ENCODE assay signal across 8 cellular contexts in genomic region chr13:27170221-27170520, GRCh38. TPM values are rescaled to one million over a fixed set of nuclear protein-coding genes. Genes with fewer than 3 reads are reported as not detected.
A peak's percentile ranks its signal among the peaks of the same experiment; 100 is the strongest.
DNase-seq lines count a peak whose midpoint lies in the region; ATAC-seq, FAIRE-seq and TF ChIP-seq lines count a peak whose summit lies in the region.

No MANE protein-coding gene starts in this region.

- no peak for ATAC-seq in CD4-positive, alpha-beta T cell (ENCODE audit: poor library complexity)
- ATAC-seq in HG03378 (IDR thresholded peaks at IDR 0.05; ENCODE audit: unreplicated experiment) (peak; percentile 38), HepG2 (no peak), GM21737 (IDR thresholded peaks at IDR 0.05; ENCODE audit: unreplicated experiment) (no peak)

- H3K36me3 ChIP-seq in ascending aorta (no peaks in the 10 kb centered on the region), HepG2 (replicated peaks in 1 of 2; ENCODE audit: control insufficient read depth in 1 of 2, insufficient read depth in 2 of 2, low read length in 2 of 2) (no peaks in the 10 kb centered on the region)

- intact Hi-C loops in CD4-positive, alpha-beta T cell (cut with DNase I, micrococcal nuclease): loop anchor here (2.0 to 10.0 kb wide), 14 partner anchors 38 to 1545 kb away; partner anchors contain the start of genes CDK8 (in 1 of the 2), GTF3A (in 1 of the 2), LNX2 (in 1 of the 2) and MTIF3 (in 1 of the 2)
- intact Hi-C loops in ascending aorta (cut with DNase I): loop anchor here (1.0 to 10.0 kb wide), 5 partner anchors 38 to 455 kb away; partner anchors contain the start of genes GTF3A, LNX2, POLR1D and RASL11A
- intact Hi-C loops in HepG2 (cut with micrococcal nuclease; ENCODE audit: unreplicated experiment): loop anchor here (2.0 to 5.0 kb wide), 3 partner anchors 82 to 223 kb away; partner anchors contain the start of gene RPL21

- POLR2A ChIA-PET in CD4-positive, alpha-beta T cell (lab: Charles Lee): interaction anchor here (1.3 to 1.8 kb wide), 3 partner anchors 81 to 451 kb away, joined by 4 to 12 read pairs (median 5); partner anchors contain the start of genes LNX2 and RPL21
- POLR2A ChIA-PET in HepG2 (lab: Yijun Ruan, JAX): interaction anchor here (0.6 to 1.3 kb wide), 4 partner anchors 13 to 179 kb away, joined by 3 to 5 read pairs (median 4); no protein-coding TSS in a partner anchor

- CTCF ChIA-PET in CD4-positive, alpha-beta T cell (lab: Charles Lee): no interaction called here
- CTCF ChIA-PET in HepG2 (lab: Yijun Ruan, JAX; ENCODE audit: low intra/inter-chr PET ratio, low total read pairs): no interaction called here

- H3K79me2 ChIP-seq in HepG2 (ENCODE audit: insufficient read depth, low read length): peaks cover 52% of the 10 kb centered on the region

- no peak for TF ChIP-seq POLR2A in HepG2 (IDR thresholded peaks at IDR 0.05; ENCODE audit: insufficient read depth in 1 of 2, low read depth in 2 of 2, low read length in 2 of 2)

- TSS peak; percentile 67 for BruUV-seq in HepG2 (replicated peaks; lab: Mats Ljungman, UMichigan)

- TF ChIP-seq RAD21 in HepG2 (CRISPR knock-in tag; IDR thresholded peaks at IDR 0.05): no peak

- peak overlapping the region; percentile 96 for H3K27ac Mint-ChIP-seq in CD4-positive, alpha-beta T cell
- H3K27ac Mint-ChIP-seq in type B pancreatic cell: peak overlapping the region; percentile 84

- 14% methylated on average over 4 of the region's 4 CpGs for WGBS in HepG2 (ENCODE audit: low lambda C conversion rate)

- peaks cover 6% of the 10 kb centered on the region for H3K36me3 Mint-ChIP-seq in CD4-positive, alpha-beta T cell (ENCODE audit: low read depth)
- H3K36me3 Mint-ChIP-seq in type B pancreatic cell: no peaks in the 10 kb centered on the region

- H3K27me3 ChIP-seq in CD4-positive, alpha-beta T cell (ENCODE audit: control insufficient read depth, insufficient read depth, low read length): no peaks in the 10 kb centered on the region
- H3K27me3 ChIP-seq in ascending aorta (no peaks in the 10 kb centered on the region), HepG2 (ENCODE audit: control insufficient read depth in 1 of 2, insufficient read depth in 2 of 2, low read length in 2 of 2) (peaks cover 0 to 3% of the 10 kb centered on the region in 2 experiments; a peak in 1 of 5 replicates)

- H2AFZ ChIP-seq in HepG2 (ENCODE audit: low read length): no peak overlapping the region

- no peak for FAIRE-seq in HepG2 (lab: Jason Lieb, UNC)

- in situ Hi-C loops in HepG2 (cut with HindIII; ENCODE audit: extremely low pct_ligation_motif_present, low pct_unique_long_range_greater_than_20kb): loop anchor here (10.0 kb wide), 1 partner anchor 175 kb away; no protein-coding TSS in a partner anchor

- H3K27me3 Mint-ChIP-seq in CD4-positive, alpha-beta T cell: no peaks in the 10 kb centered on the region
- no peaks in the 10 kb centered on the region for H3K27me3 Mint-ChIP-seq in type B pancreatic cell

- no peak for TF ChIP-seq CTCF in CD4-positive, alpha-beta T cell (IDR thresholded peaks at IDR 0.05)
- no peak for TF ChIP-seq CTCF in ascending aorta (IDR thresholded peaks at IDR 0.05)
- no peak for TF ChIP-seq CTCF in HepG2 (CRISPR knock-in tag; IDR thresholded peaks at IDR 0.05)
- TF ChIP-seq CTCF in type B pancreatic cell (conservative IDR thresholded peaks at IDR 0.05): no peak

- peak overlapping the region; percentile 99 for H3K4me3 Mint-ChIP-seq in CD4-positive, alpha-beta T cell
- peak overlapping the region; percentile 97 for H3K4me3 Mint-ChIP-seq in type B pancreatic cell

- H3K9ac ChIP-seq in HepG2 (ENCODE audit: insufficient read depth, low read depth, low read length): peak overlapping the region; percentile 81

- H3K4me1 Mint-ChIP-seq in CD4-positive, alpha-beta T cell (ENCODE audit: low read depth): peaks cover 61% of the 10 kb centered on the region
- peaks cover 26% of the 10 kb centered on the region for H3K4me1 Mint-ChIP-seq in type B pancreatic cell (ENCODE audit: unreplicated experiment)

- H3K9me3 ChIP-seq in CD4-positive, alpha-beta T cell (ENCODE audit: control insufficient read depth, low read length): no peaks in the 10 kb centered on the region
- H3K9me3 ChIP-seq in ascending aorta (no peaks in the 10 kb centered on the region), HepG2 (ENCODE audit: low read length) (no peaks in the 10 kb centered on the region)

- H4K20me1 ChIP-seq in HepG2 (ENCODE audit: insufficient read depth, low read length): peaks cover 5% of the 10 kb centered on the region

- peaks cover 9 to 33% of the 10 kb centered on the region in 2 donors for H3K4me1 ChIP-seq in ascending aorta
- peaks cover 33% of the 10 kb centered on the region for H3K4me1 ChIP-seq in HepG2 (ENCODE audit: insufficient read depth, low read length)

- peak overlapping the region; percentile 86 to 90 for H3K4me3 ChIP-seq in ascending aorta
- peak overlapping the region; percentile 82 to 87 (median 83) for H3K4me3 ChIP-seq in HepG2 (replicated peaks in 1 of 3; ENCODE audit: insufficient read depth in 1 of 3, low read depth in 2 of 3, low read length in 3 of 3)

- TF ChIP-seq EP300 in HepG2 (IDR thresholded peaks at IDR 0.05; ENCODE audit: low read depth in 2 of 2, low read length in 2 of 2) (no peak), HepG2 (CRISPR knock-in tag; IDR thresholded peaks at IDR 0.05; ENCODE audit: borderline replicate concordance) (no peak)

- H3K9me3 Mint-ChIP-seq in CD4-positive, alpha-beta T cell: no peaks in the 10 kb centered on the region
- H3K9me3 Mint-ChIP-seq in type B pancreatic cell: no peaks in the 10 kb centered on the region

- H3K27ac ChIP-seq in CD4-positive, alpha-beta T cell (ENCODE audit: low read depth, low read length): peak overlapping the region; percentile 64
- H3K27ac ChIP-seq in ascending aorta (peak overlapping the region; percentile 86 to 99), HepG2 (ENCODE audit: extremely low read length, insufficient read depth, low read length) (peak overlapping the region; percentile 77)

- DNase-seq in CD4-positive, alpha-beta T cell: no peak
- DNase-seq in ascending aorta (ENCODE audit: low spot score in 2 of 2): no peak
- DNase-seq in HepG2 (ENCODE audit: low spot score): no peak
- DNase-seq in type B pancreatic cell (ENCODE audit: extremely low spot score, unreplicated experiment): no peak
- DNase-seq in nucleus accumbens (lab: John Stamatoyannopoulos, UW): no peak
- no peak for DNase-seq in NCI-H1436 treated with DMSO at 0.1 percent for 48 hours (lab: John Stamatoyannopoulos, UW)

- H3K4me2 ChIP-seq in HepG2 (ENCODE audit: low read depth, low read length): peak overlapping the region; percentile 90

TF ChIP-seq in HepG2, 621 proteins besides CTCF, POLR2A, EP300 and RAD21:
- 0 out of 2 replicates have a peak, but pooled peaks have one; percentile 4 for TF ChIP-seq ZNF124 (CRISPR knock-in tag; IDR thresholded peaks at IDR 0.05)
- no peak for TF ChIP-seq YEATS2 (CRISPR knock-in tag; IDR thresholded peaks at IDR 0.05; ENCODE audit: borderline replicate concordance)

RNA-seq across cellular contexts. Expression of gene USP12, which starts 1.4 kb away (rescaled TPM):
- total RNA-seq in CD4-positive, alpha-beta T cell: 10 to 100 TPM; 56.9 to 58.8 TPM
- total RNA-seq in ascending aorta (8.7 TPM), HepG2 (2016; rRNA removed; fragmentation: Illumina TruSeq; extraction: Trizol) (19.5 and 30.3 TPM in 2 replicates), type B pancreatic cell (ENCODE audit: low replicate concordance) (17.3 and 19.1 TPM in 2 replicates)
- 32.9 and 33.8 TPM in 2 replicates for total RNA-seq in HepG2 (2016; cell fraction: cytosol; rRNA removed; fragmentation: Illumina TruSeq; extraction: Trizol; ENCODE audit: low read depth)
- total RNA-seq in HepG2 (2016; cell fraction: insoluble cytoplasmic fraction; rRNA removed; fragmentation: Illumina TruSeq; extraction: Trizol): 19.4 and 26.7 TPM in 2 replicates
- 34.7 and 39.3 TPM in 2 replicates for total RNA-seq in HepG2 (2016; cell fraction: membrane; rRNA removed; fragmentation: Illumina TruSeq; extraction: Trizol)
- total RNA-seq in HepG2 (2016; cell fraction: nucleus; rRNA removed; fragmentation: Illumina TruSeq; extraction: Trizol): 16.5 and 17.7 TPM in 2 replicates
- 9.4 and 9.8 TPM in 2 replicates for polyA plus RNA-seq in HepG2 (2011; rRNA removed)
- polyA plus RNA-seq in HepG2 (2011; cell fraction: cytosol; rRNA removed): 3.9 and 6.2 TPM in 2 replicates
- 2.7 and 3.4 TPM in 2 replicates for polyA plus RNA-seq in HepG2 (2011; cell fraction: nucleus; rRNA removed)
- 16.6 and 18.8 TPM in 2 replicates for polyA plus RNA-seq in HepG2 (2012)
- 36.8 and 44.5 TPM in 2 replicates for polyA plus RNA-seq in HepG2 (2016; cell fraction: cytosol; fragmentation: Illumina TruSeq; extraction: Trizol; ENCODE audit: low read depth)
- polyA plus RNA-seq in HepG2 (2016; cell fraction: insoluble cytoplasmic fraction; fragmentation: Illumina TruSeq; extraction: Trizol; ENCODE audit: low read depth): 28.8 and 29.4 TPM in 2 replicates
- 31.5 and 33.7 TPM in 2 replicates for polyA plus RNA-seq in HepG2 (2016; cell fraction: membrane; fragmentation: Illumina TruSeq; extraction: Trizol; ENCODE audit: low read depth)
- 15.9 and 16.9 TPM in 2 replicates for polyA plus RNA-seq in HepG2 (2016; cell fraction: nucleus; fragmentation: Illumina TruSeq; extraction: Trizol; ENCODE audit: insufficient read depth, low read depth)
- polyA minus RNA-seq in HepG2 (2011; rRNA and poly(A)+ RNA removed; ENCODE audit: low replicate concordance): 4.2 and 6.1 TPM in 2 replicates
- polyA minus RNA-seq in HepG2 (2011; cell fraction: cytosol; rRNA and poly(A)+ RNA removed): 9.5 and 11.3 TPM in 2 replicates
- 23.9 and 27.2 TPM in 2 replicates for polyA minus RNA-seq in HepG2 (2011; cell fraction: nucleus; rRNA and poly(A)+ RNA removed)
